Comparison of ENCODE assay signal across 8 cellular contexts in genomic region chr20:23049201-23049932, GRCh38. TPM values are rescaled to one million over a fixed set of nuclear protein-coding genes. Genes with fewer than 3 reads are reported as not detected.
DNase-seq lines count a peak whose midpoint lies in the region; ATAC-seq lines count a peak whose summit lies in the region.

A gene with protein sequence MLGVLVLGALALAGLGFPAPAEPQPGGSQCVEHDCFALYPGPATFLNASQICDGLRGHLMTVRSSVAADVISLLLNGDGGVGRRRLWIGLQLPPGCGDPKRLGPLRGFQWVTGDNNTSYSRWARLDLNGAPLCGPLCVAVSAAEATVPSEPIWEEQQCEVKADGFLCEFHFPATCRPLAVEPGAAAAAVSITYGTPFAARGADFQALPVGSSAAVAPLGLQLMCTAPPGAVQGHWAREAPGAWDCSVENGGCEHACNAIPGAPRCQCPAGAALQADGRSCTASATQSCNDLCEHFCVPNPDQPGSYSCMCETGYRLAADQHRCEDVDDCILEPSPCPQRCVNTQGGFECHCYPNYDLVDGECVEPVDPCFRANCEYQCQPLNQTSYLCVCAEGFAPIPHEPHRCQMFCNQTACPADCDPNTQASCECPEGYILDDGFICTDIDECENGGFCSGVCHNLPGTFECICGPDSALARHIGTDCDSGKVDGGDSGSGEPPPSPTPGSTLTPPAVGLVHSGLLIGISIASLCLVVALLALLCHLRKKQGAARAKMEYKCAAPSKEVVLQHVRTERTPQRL (minus strand): TSS chr20:23049672. CDS start chr20:23049504, 168 bp downstream.

- ATAC-seq in left lobe of liver: peak; percentile 42
- ATAC-seq in GM18502 (IDR thresholded peaks at IDR 0.05; ENCODE audit: poor library complexity, unreplicated experiment): no peak
- no peak for ATAC-seq in GM18498 (IDR thresholded peaks at IDR 0.05; ENCODE audit: unreplicated experiment)

- peak within 1 kb of the TSS; percentile 26 for H3K27ac ChIP-seq in substantia nigra (ENCODE audit: low read depth, low read length, poor library complexity, severe bottlenecking)

- DNase-seq in EL (peak; percentile 52), NCI-H510A treated with DMSO at 0.1 percent for 48 hours (lab: John Stamatoyannopoulos, UW) (peak; percentile 88), dermis microvascular lymphatic vessel endothelial cell (ENCODE audit: low read depth in 2 of 2) (peak; percentile 75 to 85), left lobe of liver (ENCODE audit: low spot score) (peak; percentile 57), substantia nigra (lab: John Stamatoyannopoulos, UW) (peak in 7 of 49 donors; percentile 15 to 39 (median 29)), SKM-1 (lab: John Stamatoyannopoulos, UW; ENCODE audit: unreplicated experiment) (no peak)

RNA-seq across cellular contexts. Expression of the gene that starts here (rescaled TPM):
- total RNA-seq in dermis microvascular lymphatic vessel endothelial cell (7.7 and 9.6 TPM in 2 replicates), left lobe of liver (2.2 TPM)
